Comparison of ENCODE assay signal across 1 cellular context in genomic region chr20:44018684-44019637, GRCh38.
TF ChIP-seq lines count a peak whose summit lies in the region.

No MANE protein-coding gene starts in this region.

TF ChIP-seq in IMR-90, 13 proteins besides CTCF, POLR2A, EP300 and RAD21 (continued from another document):
- TF ChIP-seq NFE2L2 (IDR thresholded peaks at IDR 0.05; ENCODE audit: low read depth, low read length) (no peak), MXI1 (IDR thresholded peaks at IDR 0.05; ENCODE audit: borderline replicate concordance, low read depth, low read length) (no peak), USF2 (IDR thresholded peaks at IDR 0.05; ENCODE audit: low read depth, low read length) (no peak)
